ENCODE assay signal across 9 cellular contexts in the genomic region with DNA sequence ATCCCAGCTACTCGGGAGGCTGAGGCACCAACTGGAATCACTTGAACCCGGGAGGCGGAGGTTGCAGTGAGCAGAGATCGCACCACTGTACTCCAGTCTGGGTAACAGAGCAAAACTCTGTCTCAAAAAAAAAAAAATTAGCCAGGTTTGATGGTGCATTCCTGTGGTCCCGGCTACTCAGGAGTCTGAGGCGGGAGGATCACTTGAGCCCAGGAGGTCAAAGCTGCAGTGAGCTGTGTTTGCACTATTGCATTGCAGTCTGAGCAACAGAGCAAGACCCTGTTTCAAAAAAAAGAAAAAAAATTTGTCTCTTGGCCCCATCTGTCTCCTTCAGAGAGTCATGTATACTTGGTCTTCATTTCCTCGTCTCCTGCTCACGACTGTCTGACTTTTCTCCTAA. TPM values are rescaled to one million over a fixed set of nuclear protein-coding genes. Genes with fewer than 3 reads are reported as not detected.
DNase-seq lines count a peak whose midpoint lies in the region; TF ChIP-seq lines count a peak whose summit lies in the region.
"Had no signal": no experiment of that assay in that cellular context is flagged by ENCODE, and none has a peak within 500 bp of the region (broad histone marks: within the 10 kb centered on the region; RNA-seq: fewer than 3 reads in every experiment).

No MANE protein-coding gene starts in this region.

- peak overlapping the region; percentile 91 for H3K4me3 Mint-ChIP-seq in activated naive CD4-positive, alpha-beta T cell treated with anti-CD3 and anti-CD28 coated beads, Interleukin-2, amount 10 ng/mL, durations not matched to agents 7 days and 5 days
- H3K4me3 Mint-ChIP-seq in glutamatergic neuron (ENCODE audit: unreplicated experiment) (peak overlapping the region; percentile 96), CD14-positive monocyte (no peak overlapping the region)

- H3K4me1 ChIP-seq in stomach, result peaks cover 31 to 61% (median 45%) of the 10 kb centered on the region in 4 donors

- TF ChIP-seq POLR2A in stomach (IDR thresholded peaks at IDR 0.05), result no peak

- peaks cover 6% of the 10 kb centered on the region for H3K27me3 Mint-ChIP-seq in activated naive CD4-positive, alpha-beta T cell treated with anti-CD3 and anti-CD28 coated beads, Interleukin-2, amount 10 ng/mL, durations not matched to agents 7 days and 5 days
- peaks cover 10% of the 10 kb centered on the region for H3K27me3 Mint-ChIP-seq in glutamatergic neuron (ENCODE audit: unreplicated experiment)
- H3K27me3 Mint-ChIP-seq in CD14-positive monocyte (ENCODE audit: low read depth in 3 of 3), result no peaks in the 10 kb centered on the region

- H3K27ac ChIP-seq in VCaP, result peak overlapping the region; percentile 94
- H3K27ac ChIP-seq in stomach, result peak overlapping the region in 2 of 5 donors; percentile 94 to 98
- peak overlapping the region in 1 of 59 donors; percentile 97 for H3K27ac ChIP-seq in dorsolateral prefrontal cortex

- peak overlapping the region; percentile 34 for H3K27ac Mint-ChIP-seq in activated naive CD4-positive, alpha-beta T cell treated with anti-CD3 and anti-CD28 coated beads, Interleukin-2, amount 10 ng/mL, durations not matched to agents 7 days and 5 days
- H3K27ac Mint-ChIP-seq in glutamatergic neuron (ENCODE audit: unreplicated experiment), result no peak overlapping the region
- peak overlapping the region in 2 of 7 donors; percentile 21 to 78 for H3K27ac Mint-ChIP-seq in CD14-positive monocyte

- intact Hi-C loops in stomach (cut with DNase I; ENCODE audit: low total_unique reads) (loop anchor here (10.0 kb wide), 1 partner anchor 47 kb away; a partner anchor contains a TSS), CD14-positive monocyte (cut with micrococcal nuclease) (loop anchor here (2.0 to 5.0 kb wide), 2 partner anchors 13 to 339 kb away; no protein-coding TSS in a partner anchor), dorsolateral prefrontal cortex (cut with DNase I) (loop anchor here in 1 of 2 donors (2.0 to 5.0 kb wide), 2 partner anchors 51 to 126 kb away; a partner anchor contains a TSS)

- H3K36me3 ChIP-seq in stomach, result peaks cover 20 to 59% (median 56%) of the 10 kb centered on the region in 4 donors

- no peaks in the 10 kb centered on the region for H3K9me3 ChIP-seq in stomach

- peaks cover 64% of the 10 kb centered on the region for H3K4me1 Mint-ChIP-seq in activated naive CD4-positive, alpha-beta T cell treated with anti-CD3 and anti-CD28 coated beads, Interleukin-2, amount 10 ng/mL, durations not matched to agents 7 days and 5 days
- H3K4me1 Mint-ChIP-seq in glutamatergic neuron (ENCODE audit: low read depth, unreplicated experiment) (peaks cover 21% of the 10 kb centered on the region), CD14-positive monocyte (peaks cover 61% of the 10 kb centered on the region)

- H3K36me3 Mint-ChIP-seq in activated naive CD4-positive, alpha-beta T cell treated with anti-CD3 and anti-CD28 coated beads, Interleukin-2, amount 10 ng/mL, durations not matched to agents 7 days and 5 days, result peaks cover 45% of the 10 kb centered on the region
- H3K36me3 Mint-ChIP-seq in glutamatergic neuron (ENCODE audit: unreplicated experiment), result peaks cover 12% of the 10 kb centered on the region
- H3K36me3 Mint-ChIP-seq in CD14-positive monocyte, result peaks cover 38 to 56% of the 10 kb centered on the region in 2 donors

- no peaks in the 10 kb centered on the region for H3K9me3 Mint-ChIP-seq in activated naive CD4-positive, alpha-beta T cell treated with anti-CD3 and anti-CD28 coated beads, Interleukin-2, amount 10 ng/mL, durations not matched to agents 7 days and 5 days
- peaks cover 22% of the 10 kb centered on the region for H3K9me3 Mint-ChIP-seq in glutamatergic neuron (ENCODE audit: unreplicated experiment)
- H3K9me3 Mint-ChIP-seq in CD14-positive monocyte, result peaks cover 0 to 3% (median 0%) of the 10 kb centered on the region in 7 donors

- peak overlapping the region in 3 of 4 donors; percentile 62 to 65 (median 63) for H3K4me3 ChIP-seq in stomach
- H3K4me3 ChIP-seq in dorsolateral prefrontal cortex, result peak overlapping the region in 14 of 59 donors; percentile 72 to 94 (median 80)

- H3K27me3 ChIP-seq in stomach, result no peaks in the 10 kb centered on the region
- H3K27me3 ChIP-seq in dorsolateral prefrontal cortex, result no peaks in the 10 kb centered on the region

- TF ChIP-seq CTCF in VCaP (conservative IDR thresholded peaks at IDR 0.05) (no peak), glutamatergic neuron (IDR thresholded peaks at IDR 0.05; ENCODE audit: partially characterized antibody, unreplicated experiment) (no peak), stomach (IDR thresholded peaks at IDR 0.05) (no peak), CD14-positive monocyte (IDR thresholded peaks at IDR 0.05) (no peak), dorsolateral prefrontal cortex (IDR thresholded peaks at IDR 0.05 in 54 of 56, conservative IDR thresholded peaks at IDR 0.05 in 2 of 56; ENCODE audit: low read depth in 1 of 56, partially characterized antibody in 56 of 56) (no peak)

- CTCF ChIA-PET in activated naive CD4-positive, alpha-beta T cell treated with anti-CD3 and anti-CD28 coated beads, Interleukin-2, amount 10 ng/mL, durations not matched to agents 7 days and 5 days (lab: Charles Lee), result interaction anchor here (0.6 kb wide), 2 partner anchors 20 to 48 kb away, joined by 3 to 4 read pairs; a partner anchor contains a TSS

- DNase-seq in activated naive CD4-positive, alpha-beta T cell treated with anti-CD3 and anti-CD28 coated beads, Interleukin-2, amount 10 ng/mL, durations not matched to agents 7 days and 5 days, result no peak
- no peak for DNase-seq in activated naive CD4-positive, alpha-beta T cell (lab: John Stamatoyannopoulos, UW)
- no peak for DNase-seq in glutamatergic neuron
- DNase-seq in stomach, result no peak
- no peak for DNase-seq in CD14-positive monocyte (ENCODE audit: low spot score)
- DNase-seq in dorsolateral prefrontal cortex, result no peak
- DNase-seq in GM19238 (ENCODE audit: insufficient read length, low spot score), result no peak
- DNase-seq: NCI-H1930 had no signal

- no peak for TF ChIP-seq EP300 in stomach (IDR thresholded peaks at IDR 0.05)

- WGBS in stomach, 5 donors, result 77 to 87% (median 80%) methylated on average over 8 of the region's 8 CpGs

RNA-seq across cellular contexts. Expression of a gene that starts 1.6 kb away (rescaled TPM):
- total RNA-seq in glutamatergic neuron (ENCODE audit: unreplicated experiment) (36.7 TPM), stomach (10 to 100 TPM in 3 of 5 donors, 1 to 10 TPM in 2; 2.2 to 62.6 (median 19.7) TPM), dorsolateral prefrontal cortex (10 to 100 TPM; 18.1 to 45.4 (median 26.0) TPM)
- polyA plus RNA-seq in stomach (10 to 100 TPM in 2 of 3 donors, 1 to 10 TPM in 1; 9.8 to 13.7 (median 13.0) TPM), CD14-positive monocyte (10 to 100 TPM in 1 of 2 donors, 1 to 10 TPM in 1; 8.8 to 13.0 TPM)

RNA-seq across cellular contexts. Expression of a gene that starts 42.1 kb away (rescaled TPM):
- total RNA-seq in glutamatergic neuron (ENCODE audit: unreplicated experiment) (26.0 TPM), stomach (10 to 100 TPM in 3 of 5 donors, 1 to 10 TPM in 2; 1.3 to 54.3 (median 13.6) TPM), dorsolateral prefrontal cortex (10 to 100 TPM in 104 of 120 experiments, 1 to 10 TPM in 16; 4.3 to 34.6 (median 13.8) TPM)
- polyA plus RNA-seq in stomach (10 to 100 TPM; 10.2 to 15.6 (median 15.4) TPM), CD14-positive monocyte (10 to 100 TPM; 30.6 to 42.2 TPM)

RNA-seq across cellular contexts. Expression of a gene that starts 47.4 kb away (rescaled TPM):
- total RNA-seq in glutamatergic neuron (ENCODE audit: unreplicated experiment) (201 TPM), stomach (100 to 1,000 TPM in 3 of 5 donors, 10 to 100 TPM in 2; 47.8 to 319 (median 104) TPM), dorsolateral prefrontal cortex (100 to 1,000 TPM in 114 of 120 experiments, 10 to 100 TPM in 6; 92.7 to 156 (median 118) TPM)
- polyA plus RNA-seq in stomach (10 to 100 TPM; 64.2 to 89.0 (median 84.0) TPM), CD14-positive monocyte (10 to 100 TPM; 22.6 to 30.3 TPM)

RNA-seq across cellular contexts. Expression of a gene that starts 52.3 kb away (rescaled TPM):
- 7.6 TPM for total RNA-seq in glutamatergic neuron (ENCODE audit: unreplicated experiment)
- 10 to 100 TPM in 1 of 5 donors, 1 to 10 TPM in 2, under 1 TPM in 1, not detected in 1; 0.58 to 20.3 (median 5.3) TPM for total RNA-seq in stomach
- polyA plus RNA-seq in stomach, result 10 to 100 TPM in 2 of 3 donors, 1 to 10 TPM in 1; 9.2 to 17.4 (median 10.7) TPM
- 10 to 100 TPM; 25.1 to 32.5 TPM for polyA plus RNA-seq in CD14-positive monocyte
- 10 to 100 TPM in 4 of 120 experiments, 1 to 10 TPM in 116; 3.0 to 12.9 (median 6.6) TPM for total RNA-seq in dorsolateral prefrontal cortex

Comparison
In these comparisons a context has a peak if more than half of its experiments do, and no peak if none do; other contexts are left out.
1. H3K4me3 Mint-ChIP-seq: peak in activated naive CD4-positive, alpha-beta T cell treated with anti-CD3 and anti-CD28 coated beads, Interleukin-2, amount 10 ng/mL, durations not matched to agents 7 days and 5 days (single experiment) and glutamatergic neuron (single experiment); none in CD14-positive monocyte (0 of 2).